19 cellular contexts compared by ENCODE assay signal in the genomic region with DNA sequence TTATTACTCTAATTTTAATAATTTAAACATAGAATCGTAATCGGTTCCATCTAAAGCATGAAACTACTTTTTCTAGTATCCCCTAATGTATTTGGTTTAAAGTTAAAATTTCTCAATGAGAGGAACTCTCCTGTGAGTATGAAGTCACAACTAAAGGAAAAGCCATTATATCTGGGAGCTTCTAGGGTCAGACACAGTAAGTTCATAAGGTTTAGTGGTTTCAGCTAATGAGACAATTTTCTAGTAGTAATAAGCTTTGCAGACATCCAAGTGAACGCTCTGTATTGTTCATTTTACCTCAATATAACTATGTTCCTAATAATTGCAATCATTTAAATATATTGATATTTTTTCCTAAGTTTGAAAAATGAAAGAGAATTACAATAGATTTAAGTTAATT.
"Had no signal": no experiment of that assay in that cellular context is flagged by ENCODE, and none has a peak within 500 bp of the region (broad histone marks: within the 10 kb centered on the region; RNA-seq: fewer than 3 reads in every experiment).

No MANE protein-coding gene starts in this region.

- H3K36me3 ChIP-seq: adrenal gland, gastrocnemius medialis, left lung, ovary, thoracic aorta had no signal

- H3K27ac Mint-ChIP-seq: activated CD4-positive, alpha-beta T cell treated with anti-CD3 and anti-CD28 coated beads, Interleukin-2, amount 10 ng/mL, durations not matched to agents 7 days and 5 days; activated naive CD4-positive, alpha-beta T cell treated with anti-CD3 and anti-CD28 coated beads for 36 hours; activated T-helper 17 cell treated with anti-CD3 and anti-CD28 coated beads, Interleukin-2, amount 50 U/mL, for 72 hours; memory B cell; stimulated activated naive CD8-positive, alpha-beta T cell treated with anti-CD3 and anti-CD28 coated beads, Interleukin-15, amount 100 ng/mL, for 72 hours had no signal

- H3K27ac ChIP-seq: adrenal gland, body of pancreas, gastrocnemius medialis, left lung, ovary, thoracic aorta had no signal

- H3K4me3 ChIP-seq: body of pancreas, gastrocnemius medialis, left lung, ovary, thoracic aorta had no signal

- DNase-seq: activated CD4-positive, alpha-beta T cell treated with anti-CD3 and anti-CD28 coated beads, Interleukin-2, amount 10 ng/mL, durations not matched to agents 7 days and 5 days; activated CD4-positive, CD25-positive, alpha-beta regulatory T cell; activated naive CD4-positive, alpha-beta T cell treated with anti-CD3 and anti-CD28 coated beads for 36 hours; activated T-cell treated with anti-CD3 and anti-CD28 coated beads for 4 hours; adrenal gland; body of pancreas; effector memory CD4-positive, alpha-beta T cell; gastrocnemius medialis; islet precursor cell; left lung; ovary; stimulated activated CD4-positive, alpha-beta T cell treated with anti-CD3 and anti-CD28 coated beads, Interleukin-15, amount 100 ng/mL, for 24 hours; stimulated activated CD4-positive, alpha-beta T cell treated with anti-CD3 and anti-CD28 coated beads, Interleukin-4, amount 100 ng/mL, for 24 hours; stimulated activated naive CD8-positive, alpha-beta T cell treated with anti-CD3 and anti-CD28 coated beads, Interleukin-15, amount 100 ng/mL, for 72 hours had no signal

- H3K4me1 Mint-ChIP-seq: activated CD4-positive, alpha-beta T cell treated with anti-CD3 and anti-CD28 coated beads, Interleukin-2, amount 10 ng/mL, durations not matched to agents 7 days and 5 days; activated T-helper 17 cell treated with anti-CD3 and anti-CD28 coated beads, Interleukin-2, amount 50 U/mL, for 72 hours; central memory CD8-positive, alpha-beta T cell; memory B cell; nephron; stimulated activated naive CD8-positive, alpha-beta T cell treated with anti-CD3 and anti-CD28 coated beads, Interleukin-15, amount 100 ng/mL, for 72 hours had no signal

- H3K36me3 Mint-ChIP-seq: memory B cell had no signal

- H3K27me3 Mint-ChIP-seq: activated CD4-positive, alpha-beta T cell treated with anti-CD3 and anti-CD28 coated beads, Interleukin-2, amount 10 ng/mL, durations not matched to agents 7 days and 5 days; activated T-helper 17 cell treated with anti-CD3 and anti-CD28 coated beads, Interleukin-2, amount 50 U/mL, for 72 hours; central memory CD8-positive, alpha-beta T cell; memory B cell; stimulated activated naive CD8-positive, alpha-beta T cell treated with anti-CD3 and anti-CD28 coated beads, Interleukin-15, amount 100 ng/mL, for 72 hours had no signal

- H3K4me1 ChIP-seq: adrenal gland, body of pancreas, gastrocnemius medialis, left lung had no signal

- H3K27me3 ChIP-seq: adrenal gland, body of pancreas, gastrocnemius medialis, left lung, ovary had no signal

- H3K9me3 Mint-ChIP-seq: activated T-helper 17 cell treated with anti-CD3 and anti-CD28 coated beads, Interleukin-2, amount 50 U/mL, for 72 hours had no signal

- H3K9me3 ChIP-seq: adrenal gland, body of pancreas, gastrocnemius medialis, ovary, thoracic aorta had no signal

- H3K4me3 Mint-ChIP-seq: activated CD4-positive, alpha-beta T cell treated with anti-CD3 and anti-CD28 coated beads, Interleukin-2, amount 10 ng/mL, durations not matched to agents 7 days and 5 days; activated naive CD4-positive, alpha-beta T cell treated with anti-CD3 and anti-CD28 coated beads for 36 hours; activated T-helper 17 cell treated with anti-CD3 and anti-CD28 coated beads, Interleukin-2, amount 50 U/mL, for 72 hours; central memory CD8-positive, alpha-beta T cell; memory B cell; stimulated activated naive CD8-positive, alpha-beta T cell treated with anti-CD3 and anti-CD28 coated beads, Interleukin-15, amount 100 ng/mL, for 72 hours had no signal

- ATAC-seq: activated T-helper 17 cell treated with anti-CD3 and anti-CD28 coated beads, Interleukin-2, amount 50 U/mL, for 72 hours; body of pancreas; gastrocnemius medialis; left lung; stimulated activated naive CD8-positive, alpha-beta T cell treated with anti-CD3 and anti-CD28 coated beads, Interleukin-15, amount 100 ng/mL, for 72 hours had no signal
